ENCODE assay signal across 1 cellular context in the genomic region with DNA sequence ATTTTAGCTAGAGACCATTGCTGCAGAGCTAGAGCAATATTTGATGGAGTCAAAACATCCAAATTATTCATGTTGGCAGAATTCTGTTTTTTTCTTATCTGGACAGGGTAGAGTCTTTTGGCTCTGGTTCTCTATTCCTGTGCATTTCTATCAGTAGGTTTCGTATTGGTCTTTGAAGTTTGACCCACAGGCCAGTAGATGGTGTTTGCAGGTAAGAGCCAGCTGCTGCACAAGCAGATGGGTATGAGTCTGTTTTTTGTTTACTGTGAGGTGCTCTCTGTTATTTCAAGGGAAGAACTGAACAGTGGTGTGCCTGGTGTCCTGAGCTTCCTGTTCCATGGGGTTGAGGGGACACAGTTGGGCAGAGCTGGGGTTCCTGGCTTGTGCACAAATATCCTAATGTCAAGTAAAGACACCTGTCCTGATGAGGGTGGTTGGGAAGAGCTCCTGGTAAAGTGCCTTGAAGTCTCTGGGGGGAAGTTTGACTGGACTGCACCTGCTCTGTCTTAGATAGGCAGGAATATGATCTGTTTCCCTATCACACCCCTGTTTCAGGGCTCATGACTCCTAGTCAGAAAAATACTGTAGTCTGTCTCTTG.
A peak's percentile ranks its signal among the peaks of the same experiment; 100 is the strongest.
TF ChIP-seq lines count a peak whose summit lies in the region.

No MANE protein-coding gene starts in this region.

TF ChIP-seq in HepG2, 621 proteins besides CTCF, POLR2A, EP300 and RAD21 (continued from another document):
- no peak for TF ChIP-seq CEBPZ (IDR thresholded peaks at IDR 0.05; ENCODE audit: low read length)
- TF ChIP-seq MAFG (CRISPR knock-in tag; IDR thresholded peaks at IDR 0.05), result no peak
- no peak for TF ChIP-seq CENPT (CRISPR knock-in tag; IDR thresholded peaks at IDR 0.05; ENCODE audit: low read depth)
- no peak for TF ChIP-seq PBX3 (CRISPR knock-in tag; IDR thresholded peaks at IDR 0.05; ENCODE audit: borderline replicate concordance)
- no peak for TF ChIP-seq ELK4 (CRISPR knock-in tag; IDR thresholded peaks at IDR 0.05; ENCODE audit: borderline replicate concordance)
- TF ChIP-seq, protein P1, sequence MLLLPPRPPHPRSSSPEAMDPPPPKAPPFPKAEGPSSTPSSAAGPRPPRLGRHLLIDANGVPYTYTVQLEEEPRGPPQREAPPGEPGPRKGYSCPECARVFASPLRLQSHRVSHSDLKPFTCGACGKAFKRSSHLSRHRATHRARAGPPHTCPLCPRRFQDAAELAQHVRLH (CRISPR knock-in tag; IDR thresholded peaks at IDR 0.05; ENCODE audit: borderline replicate concordance, low read depth), result peak; percentile 37; the same call in 1 of the 2 replicates
- TF ChIP-seq CC2D1A (CRISPR knock-in tag; IDR thresholded peaks at IDR 0.05), result no peak
- no peak for TF ChIP-seq TAF15 (IDR thresholded peaks at IDR 0.05; ENCODE audit: low read depth, low read length, poor library complexity, severe bottlenecking)
- 0 out of 2 replicates have a peak, but pooled peaks have one; percentile 32 for TF ChIP-seq ZMYM4 (CRISPR knock-in tag; IDR thresholded peaks at IDR 0.05)
- no peak for TF ChIP-seq IKZF1 (IDR thresholded peaks at IDR 0.05)
- TF ChIP-seq, protein P2, sequence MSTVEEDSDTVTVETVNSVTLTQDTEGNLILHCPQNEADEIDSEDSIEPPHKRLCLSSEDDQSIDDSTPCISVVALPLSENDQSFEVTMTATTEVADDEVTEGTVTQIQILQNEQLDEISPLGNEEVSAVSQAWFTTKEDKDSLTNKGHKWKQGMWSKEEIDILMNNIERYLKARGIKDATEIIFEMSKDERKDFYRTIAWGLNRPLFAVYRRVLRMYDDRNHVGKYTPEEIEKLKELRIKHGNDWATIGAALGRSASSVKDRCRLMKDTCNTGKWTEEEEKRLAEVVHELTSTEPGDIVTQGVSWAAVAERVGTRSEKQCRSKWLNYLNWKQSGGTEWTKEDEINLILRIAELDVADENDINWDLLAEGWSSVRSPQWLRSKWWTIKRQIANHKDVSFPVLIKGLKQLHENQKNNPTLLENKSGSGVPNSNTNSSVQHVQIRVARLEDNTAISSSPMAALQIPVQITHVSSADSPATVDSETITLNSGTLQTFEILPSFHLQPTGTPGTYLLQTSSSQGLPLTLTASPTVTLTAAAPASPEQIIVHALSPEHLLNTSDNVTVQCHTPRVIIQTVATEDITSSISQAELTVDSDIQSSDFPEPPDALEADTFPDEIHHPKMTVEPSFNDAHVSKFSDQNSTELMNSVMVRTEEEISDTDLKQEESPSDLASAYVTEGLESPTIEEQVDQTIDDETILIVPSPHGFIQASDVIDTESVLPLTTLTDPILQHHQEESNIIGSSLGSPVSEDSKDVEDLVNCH (CRISPR knock-in tag; IDR thresholded peaks at IDR 0.05), result no peak
- no peak for TF ChIP-seq SRSF9 (IDR thresholded peaks at IDR 0.05; ENCODE audit: borderline replicate concordance, insufficient read depth, low read depth, low read length, poor library complexity, severe bottlenecking)
- TF ChIP-seq ZMYM3 (CRISPR knock-in tag; IDR thresholded peaks at IDR 0.05), result peak; percentile 10; the same call in 1 of the 2 replicates
- TF ChIP-seq BRD4 (CRISPR knock-in tag; IDR thresholded peaks at IDR 0.05), result no peak
- TF ChIP-seq, protein P3, sequence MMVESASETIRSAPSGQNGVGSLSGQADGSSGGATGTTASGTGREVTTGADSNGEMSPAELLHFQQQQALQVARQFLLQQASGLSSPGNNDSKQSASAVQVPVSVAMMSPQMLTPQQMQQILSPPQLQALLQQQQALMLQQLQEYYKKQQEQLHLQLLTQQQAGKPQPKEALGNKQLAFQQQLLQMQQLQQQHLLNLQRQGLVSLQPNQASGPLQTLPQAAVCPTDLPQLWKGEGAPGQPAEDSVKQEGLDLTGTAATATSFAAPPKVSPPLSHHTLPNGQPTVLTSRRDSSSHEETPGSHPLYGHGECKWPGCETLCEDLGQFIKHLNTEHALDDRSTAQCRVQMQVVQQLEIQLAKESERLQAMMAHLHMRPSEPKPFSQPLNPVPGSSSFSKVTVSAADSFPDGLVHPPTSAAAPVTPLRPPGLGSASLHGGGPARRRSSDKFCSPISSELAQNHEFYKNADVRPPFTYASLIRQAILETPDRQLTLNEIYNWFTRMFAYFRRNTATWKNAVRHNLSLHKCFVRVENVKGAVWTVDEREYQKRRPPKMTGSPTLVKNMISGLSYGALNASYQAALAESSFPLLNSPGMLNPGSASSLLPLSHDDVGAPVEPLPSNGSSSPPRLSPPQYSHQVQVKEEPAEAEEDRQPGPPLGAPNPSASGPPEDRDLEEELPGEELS (CRISPR knock-in tag; IDR thresholded peaks at IDR 0.05), result peak; percentile 62; the same call in 1 of the 2 replicates
- TF ChIP-seq ZNF281 (CRISPR knock-in tag; IDR thresholded peaks at IDR 0.05; ENCODE audit: borderline replicate concordance), result no peak
- peak; percentile 74 for TF ChIP-seq STAG1 (CRISPR knock-in tag; IDR thresholded peaks at IDR 0.05)
- TF ChIP-seq MNT (IDR thresholded peaks at IDR 0.05), result no peak
- TF ChIP-seq MEIS1 (CRISPR knock-in tag; IDR thresholded peaks at IDR 0.05; ENCODE audit: borderline replicate concordance), result no peak
TF ChIP-seq in HepG2: peak in this region for 32.
